In genomic region chr11:99683933-99684332, GRCh38 we compare ENCODE assay signal across 29 cellular contexts.
DNase-seq lines count a peak whose midpoint lies in the region; ATAC-seq and TF ChIP-seq lines count a peak whose summit lies in the region.
"Had no signal": no experiment of that assay in that cellular context is flagged by ENCODE, and none has a peak within 500 bp of the region (broad histone marks: within the 10 kb centered on the region; RNA-seq: fewer than 3 reads in every experiment).

No MANE protein-coding gene starts in this region.

- DNase-seq in midbrain (lab: John Stamatoyannopoulos, UW) (no peak), osteoblast (ENCODE audit: insufficient read length, low spot score, missing footprints) (no peak), AG08395 (ENCODE audit: low spot score) (no peak)
- no peak for DNase-seq in stimulated activated CD4-positive, alpha-beta T cell treated with anti-CD3 and anti-CD28 coated beads, Interleukin-4, amount 100 ng/mL, for 1 hour
- DNase-seq: 8988T; activated CD4-positive, alpha-beta T cell treated with anti-CD3 and anti-CD28 coated beads, Interleukin-2, amount 50 U/mL, for 1 hour; activated CD8-positive, alpha-beta memory T cell treated with anti-CD3 and anti-CD28 coated beads, Interleukin-2, amount 10 ng/mL, durations not matched to agents 7 days and 5 days; activated naive CD4-positive, alpha-beta T cell treated with anti-CD3 and anti-CD28 coated beads, Interleukin-2, amount 10 ng/mL, durations not matched to agents 7 days and 5 days; amniotic stem cell; CD4-positive, alpha-beta memory T cell; effector CD8-positive, alpha-beta T cell; erythroblast; foreskin fibroblast; heart right ventricle; left colon; mesenchymal stem cell; naive B cell; NCI-H2081 treated with DMSO at 0.1 percent for 48 hours; NCI-H345; NCI-H748 treated with DMSO at 0.1 percent for 48 hours; nucleus accumbens; T-helper 9 cell; trophoblast cell had no signal

- H4K20me1 ChIP-seq in osteoblast (ENCODE audit: insufficient read depth, low read length): no peaks in the 10 kb centered on the region

- H3K27me3 ChIP-seq in osteoblast (ENCODE audit: insufficient read depth, low read length): no peaks in the 10 kb centered on the region
- H3K27me3 ChIP-seq: breast epithelium, heart right ventricle had no signal

- H3K4me3 ChIP-seq in osteoblast (ENCODE audit: insufficient read depth, low read length): no peak overlapping the region
- H3K4me3 ChIP-seq: breast epithelium, HAP-1, heart right ventricle had no signal

- H3K4me1 ChIP-seq in osteoblast (ENCODE audit: insufficient read depth, low read length): no peaks in the 10 kb centered on the region
- H3K4me1 ChIP-seq: breast epithelium, HAP-1, heart right ventricle had no signal

- ATAC-seq in GM18498 (IDR thresholded peaks at IDR 0.05; ENCODE audit: unreplicated experiment): peak; percentile 65
- peak; percentile 47 for ATAC-seq in GM19324 (IDR thresholded peaks at IDR 0.05; ENCODE audit: low FRiP score, unreplicated experiment)
- peak; percentile 51 for ATAC-seq in HG02623 (IDR thresholded peaks at IDR 0.05; ENCODE audit: unreplicated experiment)
- peak; percentile 57 for ATAC-seq in HG03354 (IDR thresholded peaks at IDR 0.05; ENCODE audit: poor library complexity, severe bottlenecking, unreplicated experiment)
- ATAC-seq: activated CD8-positive, alpha-beta memory T cell treated with anti-CD3 and anti-CD28 coated beads, Interleukin-2, amount 10 ng/mL, durations not matched to agents 7 days and 5 days; heart right ventricle; left colon had no signal

- H2AFZ ChIP-seq in osteoblast (ENCODE audit: low read length): no peak overlapping the region

- H3K79me2 ChIP-seq in osteoblast (ENCODE audit: insufficient read depth, low read length): no peaks in the 10 kb centered on the region

- no peak overlapping the region for H3K27ac ChIP-seq in osteoblast (ENCODE audit: low read depth, low read length)
- H3K27ac ChIP-seq: breast epithelium, heart right ventricle had no signal

- H3K36me3 ChIP-seq in osteoblast (ENCODE audit: insufficient read depth, low read length): no peaks in the 10 kb centered on the region
- H3K36me3 ChIP-seq: breast epithelium, HAP-1, heart right ventricle had no signal

- no peaks in the 10 kb centered on the region for H3K9me3 ChIP-seq in osteoblast (ENCODE audit: low read depth, low read length)
- H3K9me3 ChIP-seq: breast epithelium, HAP-1 had no signal

- no peak for TF ChIP-seq CTCF in osteoblast (IDR thresholded peaks at IDR 0.05; ENCODE audit: extremely low read depth, low read depth, low read length)

- no peak overlapping the region for H3K4me2 ChIP-seq in osteoblast (ENCODE audit: insufficient read depth, low read length)
